In the genomic region with DNA sequence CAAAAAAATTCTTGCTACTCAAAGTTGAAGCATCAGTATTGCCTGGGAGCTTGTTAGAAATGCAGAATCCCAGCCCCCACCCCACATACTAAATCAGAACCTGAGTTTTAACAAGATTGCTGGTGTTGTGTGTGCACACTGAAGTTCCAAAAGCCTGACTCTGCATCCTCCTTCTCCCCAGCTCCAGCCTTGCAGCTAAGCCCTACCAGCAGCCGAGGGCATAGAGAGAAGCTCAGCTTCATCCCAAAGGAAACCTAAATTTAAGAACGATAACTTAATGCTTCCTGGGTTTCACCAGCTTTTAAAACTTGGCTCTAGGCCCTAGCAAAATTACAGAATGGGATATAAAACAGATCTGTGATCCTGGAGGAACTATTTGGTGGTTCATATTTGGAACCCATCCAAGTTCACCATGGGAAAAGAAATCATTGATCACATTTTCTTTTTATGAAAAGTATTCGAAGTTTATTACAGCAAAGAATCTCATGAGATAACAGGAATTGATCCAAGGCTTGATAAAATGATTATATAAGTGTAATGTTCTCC, we compare ENCODE assay signal across 25 cellular contexts. TPM values are rescaled to one million over a fixed set of nuclear protein-coding genes. Genes with fewer than 3 reads are reported as not detected.
"Had no signal": no experiment of that assay in that cellular context is flagged by ENCODE, and none has a peak within 500 bp of the region (broad histone marks: within the 10 kb centered on the region; RNA-seq: fewer than 3 reads in every experiment).

No MANE protein-coding gene starts in this region.

- H3K9me3 ChIP-seq: ascending aorta, body of pancreas had no signal

- H3K4me1 ChIP-seq: ascending aorta had no signal

- DNase-seq: activated CD4-positive, alpha-beta T cell treated with anti-CD3 and anti-CD28 coated beads for 48 hours; activated CD4-positive, alpha-beta T cell treated with anti-CD3 and anti-CD28 coated beads, Interleukin-2, amount 50 U/mL, for 4 hours; activated CD8-positive, alpha-beta memory T cell treated with anti-CD3 and anti-CD28 coated beads, Interleukin-2, amount 50 U/mL, for 48 hours; activated CD8-positive, alpha-beta T cell treated with anti-CD3 and anti-CD28 coated beads, Interleukin-2, amount 10 ng/mL, durations not matched to agents 7 days and 5 days; activated effector memory CD4-positive, alpha-beta T cell treated with Interleukin-2 at 50 U/mL for 16 hours; activated naive CD4-positive, alpha-beta T cell; activated T-cell treated with anti-CD3 and anti-CD28 coated beads, Interleukin-2, amount 50 U/mL, for 1 hour; amniotic stem cell; body of pancreas; cerebellar nuclear complex; KG1; NCI-H1092; NCI-H1417; NCI-H1930; NCI-H2171; NCI-H2227 treated with DMSO at 0.1 percent for 48 hours; NCI-H446 treated with DMSO at 0.1 percent for 48 hours; NCI-H524 treated with DMSO at 0.1 percent for 48 hours; NCI-H748 treated with DMSO at 0.1 percent for 48 hours had no signal

- H3K27me3 ChIP-seq: ascending aorta, body of pancreas had no signal

- H3K4me3 ChIP-seq: ascending aorta, body of pancreas had no signal

- H3K36me3 ChIP-seq: ascending aorta had no signal

- H3K27ac ChIP-seq: ascending aorta, body of pancreas had no signal

- ATAC-seq: activated CD4-positive, CD25-positive, alpha-beta regulatory T cell treated with anti-CD3 and anti-CD28 coated beads, Interleukin-2, amount 50 U/mL, for 24 hours; activated CD8-positive, alpha-beta T cell treated with anti-CD3 and anti-CD28 coated beads, Interleukin-2, amount 10 ng/mL, durations not matched to agents 7 days and 5 days had no signal

RNA-seq across cellular contexts. Expression of a gene that starts 11.1 kb away (rescaled TPM):
- total RNA-seq: activated CD8-positive, alpha-beta T cell treated with anti-CD3 and anti-CD28 coated beads, Interleukin-2, amount 10 ng/mL, durations not matched to agents 7 days and 5 days; ascending aorta; body of pancreas; M059J; OCI-LY7; RPMI7951 had no signal

RNA-seq across cellular contexts. Expression of a gene that starts 49.2 kb away (rescaled TPM):
- total RNA-seq: activated CD8-positive, alpha-beta T cell treated with anti-CD3 and anti-CD28 coated beads, Interleukin-2, amount 10 ng/mL, durations not matched to agents 7 days and 5 days; ascending aorta; body of pancreas; LHCN-M2; M059J; OCI-LY7; RPMI7951 had no signal
